Comparison of ENCODE assay signal across 13 cellular contexts in the genomic region with DNA sequence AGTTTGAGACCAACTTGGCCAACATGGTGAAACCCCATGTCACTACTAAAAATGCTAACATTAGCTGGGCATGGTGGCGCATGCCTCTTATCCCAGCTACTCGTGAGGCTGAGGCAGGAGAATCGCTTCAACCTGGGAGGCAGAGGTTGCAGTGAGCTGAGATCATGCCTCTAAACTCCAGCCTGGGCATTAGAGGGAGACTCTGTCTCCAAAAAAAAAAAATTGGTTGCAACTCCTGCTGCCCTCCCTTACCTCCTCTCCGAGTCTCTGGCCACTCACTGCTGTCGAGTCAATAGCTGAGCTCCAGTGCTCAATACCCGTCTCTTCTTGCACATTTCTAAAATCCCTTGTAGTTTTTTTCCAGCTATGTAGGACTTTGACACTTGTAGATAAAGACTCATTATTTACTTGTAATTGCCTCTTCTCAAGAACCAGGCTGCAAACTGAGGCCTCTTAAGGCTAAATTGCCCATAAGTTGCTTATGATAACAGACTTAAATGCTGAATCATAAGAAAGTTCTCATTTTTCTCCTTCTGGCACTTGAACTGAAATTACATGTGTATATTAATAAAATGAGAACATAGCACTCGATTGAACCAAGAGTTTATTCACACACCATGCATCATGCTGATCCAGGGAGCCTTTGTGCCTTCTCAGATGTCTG. TPM values are rescaled to one million over a fixed set of nuclear protein-coding genes. Genes with fewer than 3 reads are reported as not detected.
DNase-seq lines count a peak whose midpoint lies in the region; ATAC-seq and TF ChIP-seq lines count a peak whose summit lies in the region.
"Had no signal": no experiment of that assay in that cellular context is flagged by ENCODE, and none has a peak within 500 bp of the region (broad histone marks: within the 10 kb centered on the region; RNA-seq: fewer than 3 reads in every experiment).

No MANE protein-coding gene starts in this region.

- no peak for TF ChIP-seq CTCF in Peyer's patch (IDR thresholded peaks at IDR 0.05)

- no peak for TF ChIP-seq POLR2A in Peyer's patch (IDR thresholded peaks at IDR 0.05)

- DNase-seq in activated T-cell treated with anti-CD3 and anti-CD28 coated beads, Interleukin-2, amount 50 U/mL, for 4 hours, result no peak
- DNase-seq in activated T-cell treated with anti-CD3 and anti-CD28 coated beads for 4 hours (no peak), Peyer's patch (peak in 1 of 3 donors; percentile 11), mesenchymal stem cell (no peak), NCI-H1092 treated with DMSO at 0.1 percent for 48 hours (lab: John Stamatoyannopoulos, UW) (no peak)
- DNase-seq in effector memory CD8-positive, alpha-beta T cell, result no peak
- DNase-seq: EL, NCI-H1092, psoas muscle had no signal

- no peaks in the 10 kb centered on the region for H3K9me3 Mint-ChIP-seq in activated T-cell treated with anti-CD3 and anti-CD28 coated beads, Interleukin-2, amount 50 U/mL, for 4 hours
- H3K9me3 Mint-ChIP-seq in effector memory CD8-positive, alpha-beta T cell, result no peaks in the 10 kb centered on the region
- H3K9me3 Mint-ChIP-seq in stimulated activated memory B cell treated with anti-CD40 and anti-IgM and Interleukin-4, amounts not matched to agents 10 μg/mL and 1 μg/mL and 100 μg/mL, for 72 hours, result no peaks in the 10 kb centered on the region

- peak overlapping the region; percentile 29 for H3K4me3 Mint-ChIP-seq in activated T-cell treated with anti-CD3 and anti-CD28 coated beads, Interleukin-2, amount 50 U/mL, for 4 hours
- peak overlapping the region; percentile 52 to 78 for H3K4me3 Mint-ChIP-seq in effector memory CD8-positive, alpha-beta T cell
- no peak overlapping the region for H3K4me3 Mint-ChIP-seq in stimulated activated memory B cell treated with anti-CD40 and anti-IgM and Interleukin-4, amounts not matched to agents 10 μg/mL and 1 μg/mL and 100 μg/mL, for 72 hours

- peak overlapping the region in 3 of 4 donors; percentile 58 to 76 (median 75) for H3K27ac ChIP-seq in Peyer's patch
- H3K27ac ChIP-seq in mesenchymal stem cell (ENCODE audit: low read length, poor library complexity, severe bottlenecking), result no peak overlapping the region
- H3K27ac ChIP-seq: psoas muscle, tibial nerve had no signal

- no peak overlapping the region for H3K9ac ChIP-seq in mesenchymal stem cell (ENCODE audit: low read length)

- H2AFZ ChIP-seq in mesenchymal stem cell (ENCODE audit: low read depth, low read length), result no peak overlapping the region

- no peak overlapping the region for H3K23ac ChIP-seq in mesenchymal stem cell (ENCODE audit: low read length in 2 of 2)

- H3K4ac ChIP-seq in mesenchymal stem cell (ENCODE audit: low read depth in 1 of 2, low read length in 2 of 2), result no peak overlapping the region

- no peak overlapping the region for H3K4me2 ChIP-seq in mesenchymal stem cell (ENCODE audit: low read length, poor library complexity, severe bottlenecking)

- H2BK120ac ChIP-seq in mesenchymal stem cell (ENCODE audit: low read depth, low read length), result no peak overlapping the region

- peak overlapping the region; percentile 48 to 76 for H3K27ac Mint-ChIP-seq in effector memory CD8-positive, alpha-beta T cell
- H3K27ac Mint-ChIP-seq in stimulated activated memory B cell treated with anti-CD40 and anti-IgM and Interleukin-4, amounts not matched to agents 10 μg/mL and 1 μg/mL and 100 μg/mL, for 72 hours, result peak overlapping the region; percentile 35

- no peak overlapping the region for H2BK5ac ChIP-seq in mesenchymal stem cell (ENCODE audit: low read depth, low read length, poor library complexity, severe bottlenecking)

- H3K27me3 Mint-ChIP-seq in activated T-cell treated with anti-CD3 and anti-CD28 coated beads, Interleukin-2, amount 50 U/mL, for 4 hours (ENCODE audit: low read depth), result no peaks in the 10 kb centered on the region
- no peaks in the 10 kb centered on the region for H3K27me3 Mint-ChIP-seq in effector memory CD8-positive, alpha-beta T cell
- no peaks in the 10 kb centered on the region for H3K27me3 Mint-ChIP-seq in stimulated activated memory B cell treated with anti-CD40 and anti-IgM and Interleukin-4, amounts not matched to agents 10 μg/mL and 1 μg/mL and 100 μg/mL, for 72 hours

- no peak overlapping the region for H4K91ac ChIP-seq in mesenchymal stem cell (ENCODE audit: low read length)

- H3K4me1 ChIP-seq in Peyer's patch (peaks cover 9 to 56% (median 16%) of the 10 kb centered on the region in 4 donors), mesenchymal stem cell (ENCODE audit: control insufficient read depth, insufficient read depth, low read depth, low read length) (no peaks in the 10 kb centered on the region)

- H2AK5ac ChIP-seq in mesenchymal stem cell (ENCODE audit: low read length, severe bottlenecking), result no peak overlapping the region

- H3K36me3 ChIP-seq in Peyer's patch (no peaks in the 10 kb centered on the region), mesenchymal stem cell (ENCODE audit: control insufficient read depth in 1 of 2, insufficient read depth in 2 of 2, low read depth in 1 of 2, low read length in 2 of 2) (no peaks in the 10 kb centered on the region)
- H3K36me3 ChIP-seq: tibial nerve had no signal

- H3K27me3 ChIP-seq in Peyer's patch (no peaks in the 10 kb centered on the region), mesenchymal stem cell (ENCODE audit: control insufficient read depth in 1 of 2, insufficient read depth in 1 of 2, low read length in 2 of 2) (no peaks in the 10 kb centered on the region)
- H3K27me3 ChIP-seq: tibial nerve had no signal

- H3K4me1 Mint-ChIP-seq in activated T-cell treated with anti-CD3 and anti-CD28 coated beads, Interleukin-2, amount 50 U/mL, for 4 hours (ENCODE audit: low read depth), result peaks cover 91% of the 10 kb centered on the region
- peaks cover 69 to 90% of the 10 kb centered on the region in 2 donors for H3K4me1 Mint-ChIP-seq in effector memory CD8-positive, alpha-beta T cell (ENCODE audit: low read depth in 2 of 2)
- peaks cover 89% of the 10 kb centered on the region for H3K4me1 Mint-ChIP-seq in stimulated activated memory B cell treated with anti-CD40 and anti-IgM and Interleukin-4, amounts not matched to agents 10 μg/mL and 1 μg/mL and 100 μg/mL, for 72 hours

- ATAC-seq in activated T-cell treated with anti-CD3 and anti-CD28 coated beads, Interleukin-2, amount 50 U/mL, for 4 hours, result no peak
- no peak for ATAC-seq in effector memory CD8-positive, alpha-beta T cell (replicated peaks)
- no peak for ATAC-seq in stimulated activated memory B cell treated with anti-CD40 and anti-IgM and Interleukin-4, amounts not matched to agents 10 μg/mL and 1 μg/mL and 100 μg/mL, for 72 hours
- ATAC-seq in GM19035 (IDR thresholded peaks at IDR 0.05; ENCODE audit: unreplicated experiment), result no peak
- ATAC-seq: Panc1 had no signal

- no peak overlapping the region for H4K8ac ChIP-seq in mesenchymal stem cell (ENCODE audit: low read length)

- peaks cover 36% of the 10 kb centered on the region for H3K79me1 ChIP-seq in mesenchymal stem cell (replicated peaks; ENCODE audit: low read length, poor library complexity, severe bottlenecking)

- H3K4me3 ChIP-seq in Peyer's patch, result peak overlapping the region in 2 of 4 donors; percentile 12 to 33
- peak overlapping the region in 1 of 2 experiments; percentile 16 for H3K4me3 ChIP-seq in mesenchymal stem cell (ENCODE audit: insufficient read depth in 1 of 2, low read depth in 1 of 2, low read length in 2 of 2)
- H3K4me3 ChIP-seq: tibial nerve had no signal

- no peak overlapping the region for H2BK15ac ChIP-seq in mesenchymal stem cell (ENCODE audit: low read depth, poor library complexity, severe bottlenecking)

- H3K14ac ChIP-seq in mesenchymal stem cell (ENCODE audit: low read length in 2 of 2), result no peak overlapping the region

- WGBS in mesenchymal stem cell, result 69% methylated on average over 6 of the region's 7 CpGs

- H2BK12ac ChIP-seq in mesenchymal stem cell (ENCODE audit: low read length in 2 of 2), result peak overlapping the region in 1 of 2 experiments; percentile 54

- no peak overlapping the region for H3K18ac ChIP-seq in mesenchymal stem cell (ENCODE audit: low read depth in 1 of 2, low read length in 2 of 2)

- H3K36me3 Mint-ChIP-seq in activated T-cell treated with anti-CD3 and anti-CD28 coated beads, Interleukin-2, amount 50 U/mL, for 4 hours (ENCODE audit: insufficient read depth), result peaks cover 9% of the 10 kb centered on the region
- peaks cover 43% of the 10 kb centered on the region for H3K36me3 Mint-ChIP-seq in effector memory CD8-positive, alpha-beta T cell (ENCODE audit: insufficient read depth)
- H3K36me3 Mint-ChIP-seq in stimulated activated memory B cell treated with anti-CD40 and anti-IgM and Interleukin-4, amounts not matched to agents 10 μg/mL and 1 μg/mL and 100 μg/mL, for 72 hours, result no peaks in the 10 kb centered on the region

- H3K9me3 ChIP-seq in Peyer's patch (no peaks in the 10 kb centered on the region), mesenchymal stem cell (ENCODE audit: control insufficient read depth, low read length) (no peaks in the 10 kb centered on the region)
- H3K9me3 ChIP-seq: psoas muscle, tibial nerve had no signal

RNA-seq across cellular contexts. Expression of gene HECA, which starts 13.8 kb away (rescaled TPM):
- 10 to 100 TPM; 54.4 to 65.7 (median 57.5) TPM for total RNA-seq in activated T-cell treated with anti-CD3 and anti-CD28 coated beads, Interleukin-2, amount 50 U/mL, for 4 hours
- total RNA-seq in Peyer's patch, result 10 to 100 TPM; 43.6 to 60.9 (median 51.6) TPM
- 9.4 TPM for polyA plus RNA-seq in mesenchymal stem cell (2013, experiment 1 of 2)
- 9.6 TPM for polyA plus RNA-seq in mesenchymal stem cell (2013, experiment 2 of 2)
